ENCODE assay signal across 8 cellular contexts in the genomic region with DNA sequence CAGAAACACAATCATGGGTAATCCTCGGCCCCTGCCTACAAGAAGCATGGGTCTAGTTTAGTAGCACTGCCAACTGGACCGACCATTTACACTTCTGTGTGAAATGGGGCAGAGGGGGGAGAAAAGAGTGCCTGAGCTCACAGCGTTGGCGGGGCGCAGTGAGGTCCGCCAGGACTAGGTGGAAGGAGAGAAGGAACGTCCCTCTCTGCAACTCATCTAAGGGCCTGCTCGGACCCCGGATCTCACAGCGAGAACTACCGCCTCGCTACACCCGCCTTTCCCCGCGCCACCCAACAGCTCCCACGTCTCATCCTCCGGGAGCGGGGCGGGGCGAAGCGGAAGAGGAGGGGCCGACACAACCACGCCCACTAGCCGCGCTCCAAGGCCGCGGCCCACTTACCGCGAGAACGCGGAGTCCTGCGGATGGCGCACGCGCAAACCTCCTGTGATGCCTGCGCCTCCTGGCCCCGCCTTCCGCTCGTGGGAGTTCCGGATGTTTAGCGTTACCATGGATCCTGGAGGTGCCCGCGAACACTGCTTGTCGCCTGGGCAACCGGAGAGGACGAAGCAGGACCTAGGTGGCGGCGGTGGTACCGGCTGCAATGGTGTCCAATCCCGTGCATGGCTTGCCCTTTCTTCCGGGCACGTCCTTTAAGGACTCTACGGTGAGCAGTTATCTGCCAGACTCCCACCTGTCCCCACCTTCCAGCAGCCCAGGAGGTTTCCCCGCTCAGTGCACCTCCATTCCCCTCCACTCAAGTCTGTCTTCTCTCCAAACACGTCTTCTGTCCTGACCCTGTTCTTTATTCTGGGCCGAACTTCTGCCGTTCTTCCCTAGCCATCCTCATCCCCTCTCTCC. TPM values are rescaled to one million over a fixed set of nuclear protein-coding genes. Genes with fewer than 3 reads are reported as not detected.
A peak's percentile ranks its signal among the peaks of the same experiment; 100 is the strongest.
DNase-seq lines count a peak whose midpoint lies in the region; ATAC-seq, FAIRE-seq and TF ChIP-seq lines count a peak whose summit lies in the region.

Gene EFHC1 (plus strand): TSS at position 534 of the 859 bp plus-strand sequence. CDS start 69 bp downstream, at position 603.

- WGBS in psoas muscle, 3 donors = 0% methylated on average over 49 to 57 of the region's 57 CpGs

- no peaks in the 10 kb centered on the region for H3K4me1 ChIP-seq in psoas muscle

- intact Hi-C loops in left ventricle myocardium superior (cut with micrococcal nuclease) (loop anchor here (5.0 kb wide), 3 partner anchors 72 to 177 kb away; no protein-coding TSS in a partner anchor), psoas muscle (cut with DNase I) (loop anchor here (1.0 to 10.0 kb wide), 5 partner anchors 79 to 575 kb away; partner anchors contain the start of genes TRAM2 (in 2 of the 2) and GSTA4 (in 1 of the 2))

- H3K9me3 ChIP-seq in psoas muscle = no peaks in the 10 kb centered on the region

- no peaks in the 10 kb centered on the region for H3K36me3 ChIP-seq in psoas muscle (ENCODE audit: insufficient read depth in 1 of 2, low read depth in 1 of 2)

- ATAC-seq in HG02870 (IDR thresholded peaks at IDR 0.05; ENCODE audit: unreplicated experiment) (peak; percentile 90), left ventricle myocardium superior (peak; percentile 96), psoas muscle (peak; percentile 99)

- in situ Hi-C loops in GM13977 (cut with MboI; ENCODE audit: low pct_unique_long_range_greater_than_20kb, low sequenced_read_pairs, unreplicated experiment) = loop anchor here (5.0 to 10.0 kb wide), 2 partner anchors 75 to 247 kb away; no protein-coding TSS in a partner anchor

- TF ChIP-seq CTCF in GM13977 (IDR thresholded peaks at IDR 0.05; ENCODE audit: extremely low read depth, insufficient read depth, missing control alignments) (no peak), psoas muscle (IDR thresholded peaks at IDR 0.05) (no peak)

- no peaks in the 10 kb centered on the region for H3K27me3 ChIP-seq in psoas muscle (ENCODE audit: insufficient read depth in 3 of 3, low read length in 2 of 3)

- peak within 1 kb of the TSS; percentile 84 for H3K4me3 ChIP-seq in psoas muscle

- H3K27ac ChIP-seq in angular gyrus (ENCODE audit: low read depth, low read length) (peak within 1 kb of the TSS; percentile 49), psoas muscle (peak within 1 kb of the TSS; percentile 76)

- DNase-seq in GM13977 (ENCODE audit: low spot score) (peak; percentile 93), NCI-H146 treated with DMSO at 0.1 percent for 48 hours (lab: John Stamatoyannopoulos, UW; ENCODE audit: unreplicated experiment) (peak; percentile 96), T-helper 1 cell (peak; percentile 95 to 97 (median 97)), left ventricle myocardium superior (peak; percentile 100), psoas muscle (peak; percentile 98 to 99), urothelium cell line (ENCODE audit: low spot score) (peak; percentile 99)

- FAIRE-seq in urothelium cell line (lab: Jason Lieb, UNC) = peak; percentile 94

RNA-seq across cellular contexts. Expression of gene EFHC1, which starts in this region (rescaled TPM):
- total RNA-seq in left ventricle myocardium superior (6.2 TPM), psoas muscle (1 to 10 TPM; 1.5 to 2.1 (median 1.7) TPM)
- 1 to 10 TPM; 2.0 to 3.9 (median 3.0) TPM for polyA plus RNA-seq in psoas muscle

Comparison
In these comparisons a context has a peak if more than half of its experiments do, and no peak if none do; other contexts are left out.
1. Peak in every context shown above with its lines: DNase-seq, ATAC-seq, H3K4me3 ChIP-seq and H3K27ac ChIP-seq.